21 cellular contexts compared by ENCODE assay signal in the genomic region with DNA sequence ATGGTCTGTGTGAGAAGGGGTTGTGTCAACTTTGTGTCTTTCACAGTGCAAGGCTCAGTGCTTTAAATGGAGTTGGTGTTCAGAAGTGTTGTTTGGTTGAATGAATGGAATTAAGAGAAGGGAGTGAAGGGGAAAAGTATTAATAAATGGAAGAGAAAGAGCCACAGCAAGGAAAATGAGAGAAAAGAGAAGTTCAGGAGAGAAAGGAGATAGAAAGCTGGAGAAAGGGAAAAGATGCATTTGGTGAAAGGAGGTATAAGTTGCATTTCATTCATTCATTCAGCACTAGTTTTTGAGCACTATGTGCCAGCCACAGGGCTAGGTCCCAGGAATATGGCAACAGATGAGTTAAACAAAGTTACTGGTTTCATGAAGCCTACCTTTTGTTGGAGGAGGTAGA.
"Had no signal": no experiment of that assay in that cellular context is flagged by ENCODE, and none has a peak within 500 bp of the region (broad histone marks: within the 10 kb centered on the region; RNA-seq: fewer than 3 reads in every experiment).

No MANE protein-coding gene starts in this region.

- H3K4me3 Mint-ChIP-seq: activated naive CD8-positive, alpha-beta T cell treated with anti-CD3 and anti-CD28 coated beads, Interleukin-2, amount 10 ng/mL, durations not matched to agents 7 days and 5 days; naive B cell; stimulated activated naive B cell treated with anti-CD40 and anti-IgM and Interleukin-4, amounts not matched to agents 10 μg/mL and 1 μg/mL and 100 μg/mL, for 72 hours had no signal

- FAIRE-seq: keratinocyte, TTC549 had no signal

- H3K4me2 ChIP-seq: SK-N-SH had no signal

- ATAC-seq: gastroesophageal sphincter; stimulated activated naive B cell treated with anti-CD40 and anti-IgM and Interleukin-4, amounts not matched to agents 10 μg/mL and 1 μg/mL and 100 μg/mL, for 72 hours had no signal

- H3K9me3 Mint-ChIP-seq: activated naive CD8-positive, alpha-beta T cell treated with anti-CD3 and anti-CD28 coated beads, Interleukin-2, amount 10 ng/mL, durations not matched to agents 7 days and 5 days; naive B cell; stimulated activated naive B cell treated with anti-CD40 and anti-IgM and Interleukin-4, amounts not matched to agents 10 μg/mL and 1 μg/mL and 100 μg/mL, for 72 hours had no signal

- H3K4me3 ChIP-seq: gastroesophageal sphincter, lung, sigmoid colon, smooth muscle cell, thyroid gland had no signal

- DNase-seq: activated CD4-positive, alpha-beta T cell treated with anti-CD3 and anti-CD28 coated beads for 1 hour; activated CD4-positive, alpha-beta T cell treated with anti-CD3 and anti-CD28 coated beads, Interleukin-2, amount 50 U/mL, for 4 hours; activated CD8-positive, alpha-beta memory T cell treated with anti-CD3 and anti-CD28 coated beads for 24 hours; activated gamma-delta T cell treated with Interleukin-2 at 50 U/mL for 16 hours; activated naive CD8-positive, alpha-beta T cell treated with anti-CD3 and anti-CD28 coated beads, Interleukin-2, amount 10 ng/mL, durations not matched to agents 7 days and 5 days; amygdala; cortex of kidney; head of caudate nucleus; naive B cell; nucleus accumbens; sigmoid colon; SK-N-SH; stimulated activated CD4-positive, alpha-beta T cell treated with anti-CD3 and anti-CD28 coated beads, Interleukin-15, amount 100 ng/mL, for 24 hours; stimulated activated naive B cell treated with anti-CD40 and anti-IgM and Interleukin-4, amounts not matched to agents 10 μg/mL and 1 μg/mL and 100 μg/mL, for 72 hours; thyroid gland had no signal

- H3K27ac ChIP-seq: epithelial cell of prostate, gastroesophageal sphincter, sigmoid colon had no signal

- H3K27me3 Mint-ChIP-seq: naive B cell; stimulated activated naive B cell treated with anti-CD40 and anti-IgM and Interleukin-4, amounts not matched to agents 10 μg/mL and 1 μg/mL and 100 μg/mL, for 72 hours had no signal

- H3K36me3 Mint-ChIP-seq: activated naive CD8-positive, alpha-beta T cell treated with anti-CD3 and anti-CD28 coated beads, Interleukin-2, amount 10 ng/mL, durations not matched to agents 7 days and 5 days; naive B cell; stimulated activated naive B cell treated with anti-CD40 and anti-IgM and Interleukin-4, amounts not matched to agents 10 μg/mL and 1 μg/mL and 100 μg/mL, for 72 hours had no signal

- H3K27ac Mint-ChIP-seq: activated naive CD8-positive, alpha-beta T cell treated with anti-CD3 and anti-CD28 coated beads, Interleukin-2, amount 10 ng/mL, durations not matched to agents 7 days and 5 days; stimulated activated naive B cell treated with anti-CD40 and anti-IgM and Interleukin-4, amounts not matched to agents 10 μg/mL and 1 μg/mL and 100 μg/mL, for 72 hours had no signal

- H3K27me3 ChIP-seq: gastroesophageal sphincter, sigmoid colon, thyroid gland had no signal

- H3K9me3 ChIP-seq: gastroesophageal sphincter, sigmoid colon, SK-N-SH, thyroid gland had no signal
